Comparison of ENCODE assay signal across 1 cellular context in the genomic region with DNA sequence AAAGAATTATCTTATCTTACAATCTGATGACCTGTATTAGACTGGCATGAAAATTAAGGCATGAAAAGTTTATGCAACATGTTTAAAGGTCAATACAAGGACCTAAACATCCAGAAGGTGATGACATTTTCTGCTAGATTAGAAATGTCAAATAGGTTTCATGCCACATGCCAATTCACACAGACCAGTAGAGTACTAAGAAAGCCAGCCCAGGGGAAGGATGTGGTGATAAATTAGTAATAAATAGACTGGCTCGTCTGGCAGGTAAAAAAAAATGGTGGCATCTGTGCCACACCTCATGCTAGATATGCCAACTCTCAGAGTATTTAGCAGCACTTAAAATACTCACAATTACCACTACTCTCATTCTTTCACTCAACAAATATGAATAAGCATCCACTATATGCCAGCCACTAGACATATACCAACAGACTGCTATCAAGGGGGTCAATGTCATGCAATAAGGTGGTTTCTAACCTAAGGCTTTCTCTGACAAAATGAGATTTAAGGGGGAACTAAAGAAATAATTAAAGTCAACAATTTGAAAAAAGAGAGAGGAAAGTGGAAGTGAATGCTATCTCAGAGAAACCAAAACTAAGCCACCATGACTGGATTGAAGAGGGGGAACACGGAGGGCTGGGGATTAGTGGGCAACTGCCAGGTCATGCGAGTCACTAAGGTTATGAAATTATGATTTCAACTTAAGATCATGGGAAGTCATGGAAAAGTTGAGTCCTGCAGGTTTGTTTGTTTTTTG.
A peak's percentile ranks its signal among the peaks of the same experiment; 100 is the strongest.
TF ChIP-seq lines count a peak whose summit lies in the region.

No MANE protein-coding gene starts in this region.

TF ChIP-seq in GM12878, 131 proteins besides CTCF, POLR2A, EP300 and RAD21 (continued from another document):
- TF ChIP-seq SPI1 (IDR thresholded peaks at IDR 0.05; ENCODE audit: borderline replicate concordance, insufficient read depth, low read depth, low read length) = peak; percentile 58; the same call in 1 of the 2 replicates
- 0 out of 2 replicates have a peak, but pooled peaks have one; percentile 27 for TF ChIP-seq NBN (IDR thresholded peaks at IDR 0.05)
- TF ChIP-seq TCF7 (IDR thresholded peaks at IDR 0.05; ENCODE audit: borderline replicate concordance) = no peak
- TF ChIP-seq, protein P1, sequence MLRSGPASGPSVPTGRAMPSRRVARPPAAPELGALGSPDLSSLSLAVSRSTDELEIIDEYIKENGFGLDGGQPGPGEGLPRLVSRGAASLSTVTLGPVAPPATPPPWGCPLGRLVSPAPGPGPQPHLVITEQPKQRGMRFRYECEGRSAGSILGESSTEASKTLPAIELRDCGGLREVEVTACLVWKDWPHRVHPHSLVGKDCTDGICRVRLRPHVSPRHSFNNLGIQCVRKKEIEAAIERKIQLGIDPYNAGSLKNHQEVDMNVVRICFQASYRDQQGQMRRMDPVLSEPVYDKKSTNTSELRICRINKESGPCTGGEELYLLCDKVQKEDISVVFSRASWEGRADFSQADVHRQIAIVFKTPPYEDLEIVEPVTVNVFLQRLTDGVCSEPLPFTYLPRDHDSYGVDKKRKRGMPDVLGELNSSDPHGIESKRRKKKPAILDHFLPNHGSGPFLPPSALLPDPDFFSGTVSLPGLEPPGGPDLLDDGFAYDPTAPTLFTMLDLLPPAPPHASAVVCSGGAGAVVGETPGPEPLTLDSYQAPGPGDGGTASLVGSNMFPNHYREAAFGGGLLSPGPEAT (IDR thresholded peaks at IDR 0.05; ENCODE audit: low read depth) = peak; percentile 63; the same call in 1 of the 2 replicates
- no peak for TF ChIP-seq LARP7 (IDR thresholded peaks at IDR 0.05)
- peak; percentile 56 for TF ChIP-seq IKZF1 (conservative IDR thresholded peaks at IDR 0.05)
- TF ChIP-seq TBL1XR1 (IDR thresholded peaks at IDR 0.05; ENCODE audit: low read depth, low read length) = 0 out of 2 replicates have a peak, but pooled peaks have one; percentile 25
- TF ChIP-seq MTA3 (IDR thresholded peaks at IDR 0.05; ENCODE audit: borderline replicate concordance, low read length) = peak; percentile 40; the same call in 1 of the 2 replicates
- no peak for TF ChIP-seq ESRRA (IDR thresholded peaks at IDR 0.05; ENCODE audit: low read length)
- no peak for TF ChIP-seq NFYA (IDR thresholded peaks at IDR 0.05; ENCODE audit: borderline replicate concordance, low read depth, low read length)
- TF ChIP-seq, protein P2, sequence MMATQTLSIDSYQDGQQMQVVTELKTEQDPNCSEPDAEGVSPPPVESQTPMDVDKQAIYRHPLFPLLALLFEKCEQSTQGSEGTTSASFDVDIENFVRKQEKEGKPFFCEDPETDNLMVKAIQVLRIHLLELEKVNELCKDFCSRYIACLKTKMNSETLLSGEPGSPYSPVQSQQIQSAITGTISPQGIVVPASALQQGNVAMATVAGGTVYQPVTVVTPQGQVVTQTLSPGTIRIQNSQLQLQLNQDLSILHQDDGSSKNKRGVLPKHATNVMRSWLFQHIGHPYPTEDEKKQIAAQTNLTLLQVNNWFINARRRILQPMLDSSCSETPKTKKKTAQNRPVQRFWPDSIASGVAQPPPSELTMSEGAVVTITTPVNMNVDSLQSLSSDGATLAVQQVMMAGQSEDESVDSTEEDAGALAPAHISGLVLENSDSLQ (IDR thresholded peaks at IDR 0.05) = 0 out of 2 replicates have a peak, but pooled peaks have one; percentile 11
- no peak for TF ChIP-seq DPF2 (IDR thresholded peaks at IDR 0.05)
- TF ChIP-seq MTA2 (IDR thresholded peaks at IDR 0.05; ENCODE audit: low read depth) = peak; percentile 70; the same call in 1 of the 2 replicates
- TF ChIP-seq E2F8 (IDR thresholded peaks at IDR 0.05; ENCODE audit: low read depth, partially characterized antibody) = no peak
- TF ChIP-seq CEBPB (IDR thresholded peaks at IDR 0.05; ENCODE audit: borderline replicate concordance in 1 of 2, low read depth in 2 of 2, low read length in 2 of 2) = no peak
- no peak for TF ChIP-seq JUNB (IDR thresholded peaks at IDR 0.05)
- TF ChIP-seq RUNX3 (IDR thresholded peaks at IDR 0.05; ENCODE audit: low read length) = 0 out of 2 replicates have a peak, but pooled peaks have one; percentile 16
- TF ChIP-seq YY1 (IDR thresholded peaks at IDR 0.05; ENCODE audit: low read depth, low read length) = peak; percentile 34; the same call in 1 of the 2 replicates
- TF ChIP-seq ZNF274 (IDR thresholded peaks at IDR 0.05; ENCODE audit: insufficient read depth, insufficient read length) = no peak
- TF ChIP-seq YBX1 (IDR thresholded peaks at IDR 0.05) = no peak
- no peak for TF ChIP-seq TCF12 (IDR thresholded peaks at IDR 0.05; ENCODE audit: low read depth, low read length)
- TF ChIP-seq CBX3 (IDR thresholded peaks at IDR 0.05; ENCODE audit: borderline replicate concordance, low read depth) = no peak
- TF ChIP-seq, protein P3, sequence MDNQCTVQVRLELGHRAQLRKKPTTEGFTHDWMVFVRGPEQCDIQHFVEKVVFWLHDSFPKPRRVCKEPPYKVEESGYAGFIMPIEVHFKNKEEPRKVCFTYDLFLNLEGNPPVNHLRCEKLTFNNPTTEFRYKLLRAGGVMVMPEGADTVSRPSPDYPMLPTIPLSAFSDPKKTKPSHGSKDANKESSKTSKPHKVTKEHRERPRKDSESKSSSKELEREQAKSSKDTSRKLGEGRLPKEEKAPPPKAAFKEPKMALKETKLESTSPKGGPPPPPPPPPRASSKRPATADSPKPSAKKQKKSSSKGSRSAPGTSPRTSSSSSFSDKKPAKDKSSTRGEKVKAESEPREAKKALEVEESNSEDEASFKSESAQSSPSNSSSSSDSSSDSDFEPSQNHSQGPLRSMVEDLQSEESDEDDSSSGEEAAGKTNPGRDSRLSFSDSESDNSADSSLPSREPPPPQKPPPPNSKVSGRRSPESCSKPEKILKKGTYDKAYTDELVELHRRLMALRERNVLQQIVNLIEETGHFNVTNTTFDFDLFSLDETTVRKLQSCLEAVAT (IDR thresholded peaks at IDR 0.05) = 0 out of 2 replicates have a peak, but pooled peaks have one; percentile 60
- peak; percentile 76 to 79 for TF ChIP-seq IKZF2 (IDR thresholded peaks at IDR 0.05)
- TF ChIP-seq NR2F1 (conservative IDR thresholded peaks at IDR 0.05) = peak; percentile 58
- TF ChIP-seq MEF2A (IDR thresholded peaks at IDR 0.05; ENCODE audit: insufficient read depth, low read depth, low read length) = no peak
- TF ChIP-seq PRDM15 (CRISPR knock-in tag; IDR thresholded peaks at IDR 0.05) = no peak
- TF ChIP-seq KDM1A (IDR thresholded peaks at IDR 0.05; ENCODE audit: borderline replicate concordance) = no peak
- TF ChIP-seq BHLHE40 (IDR thresholded peaks at IDR 0.05; ENCODE audit: borderline replicate concordance in 1 of 2, low read depth in 2 of 2, low read length in 1 of 2) = peak; percentile 21 to 30; a peak in 1 of 4 replicates
- TF ChIP-seq ATF7 (IDR thresholded peaks at IDR 0.05; ENCODE audit: low read depth) = 0 out of 2 replicates have a peak, but pooled peaks have one; percentile 34
- 0 out of 2 replicates have a peak, but pooled peaks have one; percentile 23 for TF ChIP-seq ZNF217 (IDR thresholded peaks at IDR 0.05)
- peak; percentile 91 for TF ChIP-seq PAX5 (IDR thresholded peaks at IDR 0.05; ENCODE audit: borderline replicate concordance, low read depth, low read length)
